17 cellular contexts compared by ENCODE assay signal in genomic region chr2:143948710-143949109, GRCh38.
"Had no signal": no experiment of that assay in that cellular context is flagged by ENCODE, and none has a peak within 500 bp of the region (broad histone marks: within the 10 kb centered on the region; RNA-seq: fewer than 3 reads in every experiment).

No MANE protein-coding gene starts in this region.

- H3K4me3 Mint-ChIP-seq: activated CD8-positive, alpha-beta memory T cell treated with anti-CD3 and anti-CD28 coated beads, Interleukin-2, amount 10 ng/mL, durations not matched to agents 7 days and 5 days; activated naive CD8-positive, alpha-beta T cell treated with anti-CD3 and anti-CD28 coated beads for 36 hours; neural crest cell had no signal

- H3K4me1 Mint-ChIP-seq: neural crest cell had no signal

- H3K27ac Mint-ChIP-seq: activated CD8-positive, alpha-beta memory T cell treated with anti-CD3 and anti-CD28 coated beads, Interleukin-2, amount 10 ng/mL, durations not matched to agents 7 days and 5 days; activated naive CD8-positive, alpha-beta T cell treated with anti-CD3 and anti-CD28 coated beads for 36 hours had no signal

- H3K9me3 ChIP-seq: gastroesophageal sphincter, left ventricle myocardium inferior, ovary, stomach had no signal

- H3K36me3 ChIP-seq: ovary had no signal

- H3K4me3 ChIP-seq: gastroesophageal sphincter, left ventricle myocardium inferior, ovary, stomach had no signal

- ATAC-seq: activated CD4-positive, CD25-positive, alpha-beta regulatory T cell treated with anti-CD3 and anti-CD28 coated beads, Interleukin-2, amount 50 U/mL, for 24 hours; activated CD8-positive, alpha-beta memory T cell treated with anti-CD3 and anti-CD28 coated beads, Interleukin-2, amount 10 ng/mL, durations not matched to agents 7 days and 5 days; gastroesophageal sphincter had no signal

- FAIRE-seq: urothelium cell line had no signal

- DNase-seq: activated CD4-positive, alpha-beta T cell treated with anti-CD3 and anti-CD28 coated beads, Interleukin-2, amount 50 U/mL, for 4 hours; activated CD8-positive, alpha-beta memory T cell treated with anti-CD3 and anti-CD28 coated beads, Interleukin-2, amount 10 ng/mL, durations not matched to agents 7 days and 5 days; activated gamma-delta T cell; activated naive CD8-positive, alpha-beta T cell treated with anti-CD3 and anti-CD28 coated beads for 36 hours; activated T-cell treated with anti-CD3 and anti-CD28 coated beads, Interleukin-2, amount 50 U/mL, for 48 hours; anterior cingulate cortex; kidney; left ventricle myocardium inferior; mesendoderm; ovary; stimulated activated CD4-positive, alpha-beta T cell treated with anti-CD3 and anti-CD28 coated beads, Interleukin-15, amount 100 ng/mL, for 24 hours; stimulated activated CD4-positive, alpha-beta T cell treated with anti-CD3 and anti-CD28 coated beads, Interleukin-4, amount 100 ng/mL, for 24 hours; stomach had no signal

- H3K27me3 Mint-ChIP-seq: activated CD8-positive, alpha-beta memory T cell treated with anti-CD3 and anti-CD28 coated beads, Interleukin-2, amount 10 ng/mL, durations not matched to agents 7 days and 5 days; activated naive CD8-positive, alpha-beta T cell treated with anti-CD3 and anti-CD28 coated beads for 36 hours had no signal

- H3K9me3 Mint-ChIP-seq: activated naive CD8-positive, alpha-beta T cell treated with anti-CD3 and anti-CD28 coated beads for 36 hours; neural crest cell had no signal

- H3K27me3 ChIP-seq: gastroesophageal sphincter, ovary, stomach had no signal

- H3K27ac ChIP-seq: gastroesophageal sphincter, left ventricle myocardium inferior, ovary, stomach had no signal
